Comparison of ENCODE assay signal across 8 cellular contexts in genomic region chr5:80569086-80569960, GRCh38. TPM values are rescaled to one million over a fixed set of nuclear protein-coding genes. Genes with fewer than 3 reads are reported as not detected.
A peak's percentile ranks its signal among the peaks of the same experiment; 100 is the strongest.
DNase-seq lines count a peak whose midpoint lies in the region; ATAC-seq and TF ChIP-seq lines count a peak whose summit lies in the region.

No MANE protein-coding gene starts in this region.

- DNase-seq in ELF-1 (ENCODE audit: low read depth, low spot score) (peak; percentile 25), endodermal cell (peak; percentile 79), PC-3 (no peak), hippocampal formation (lab: John Stamatoyannopoulos, UW) (no peak), SW 1271 (lab: John Stamatoyannopoulos, UW) (no peak)

- H3K27ac Mint-ChIP-seq in endodermal cell: no peak overlapping the region

- H3K36me3 ChIP-seq in HUES6 (ENCODE audit: control insufficient read depth, insufficient read depth, low read length) (no peaks in the 10 kb centered on the region), endodermal cell (ENCODE audit: control insufficient read depth, insufficient read depth, low read length) (no peaks in the 10 kb centered on the region), neuron (ENCODE audit: insufficient read depth, low read length) (no peaks in the 10 kb centered on the region), PC-3 (ENCODE audit: low read depth, low read length) (no peaks in the 10 kb centered on the region)

- WGBS in endodermal cell (ENCODE audit: insufficient coverage in 1 of 2, insufficient read length in 1 of 2), 2 experiments: 2 to 3% methylated on average over 14 to 89 of the region's 89 CpGs

- peak overlapping the region; percentile 47 for H3K4me3 Mint-ChIP-seq in endodermal cell

- H3K36me3 Mint-ChIP-seq in endodermal cell (ENCODE audit: low read depth): no peaks in the 10 kb centered on the region

- H3K9me3 ChIP-seq in HUES6 (ENCODE audit: control insufficient read depth, insufficient read depth, low read depth, low read length): no peaks in the 10 kb centered on the region
- no peaks in the 10 kb centered on the region for H3K9me3 ChIP-seq in endodermal cell (ENCODE audit: control insufficient read depth, low read length)
- H3K9me3 ChIP-seq in neuron (ENCODE audit: low read length): peaks cover 3% of the 10 kb centered on the region
- H3K9me3 ChIP-seq in PC-3 (ENCODE audit: low read length): no peaks in the 10 kb centered on the region

- H3F3A ChIP-seq in PC-3 (ENCODE audit: low read length, unreplicated experiment): no peaks in the 10 kb centered on the region

- no peaks in the 10 kb centered on the region for H3K79me2 ChIP-seq in PC-3 (ENCODE audit: low read length)

- H3K4me3 ChIP-seq in HUES6 (ENCODE audit: low read depth, low read length) (peak overlapping the region; percentile 53), endodermal cell (ENCODE audit: low read length) (peak overlapping the region; percentile 67), neuron (ENCODE audit: low read length) (peak overlapping the region; percentile 42), PC-3 (ENCODE audit: low read length) (no peak overlapping the region)

- no peak overlapping the region for H3K4me2 ChIP-seq in PC-3 (ENCODE audit: low read length)

- H2AFZ ChIP-seq in neuron (ENCODE audit: low read depth, low read length): peak overlapping the region; percentile 84
- no peak overlapping the region for H2AFZ ChIP-seq in PC-3 (ENCODE audit: low read length)

- CTCF ChIA-PET in PC-3 (lab: Charles Lee): no interaction called here

- H3K27me3 Mint-ChIP-seq in endodermal cell (ENCODE audit: insufficient read depth): peaks cover 99% of the 10 kb centered on the region

- intact Hi-C loops in PC-3 (cut with micrococcal nuclease): no loop called here

- H3K4me1 Mint-ChIP-seq in endodermal cell: peaks cover 1% of the 10 kb centered on the region

- H3K9ac ChIP-seq in HUES6 (ENCODE audit: low read length): no peak overlapping the region
- no peak overlapping the region for H3K9ac ChIP-seq in endodermal cell (ENCODE audit: extremely low read depth, low read length, poor library complexity, severe bottlenecking)
- no peak overlapping the region for H3K9ac ChIP-seq in PC-3 (ENCODE audit: low read length)

- POLR2A ChIA-PET in PC-3 (lab: Charles Lee; ENCODE audit: unreplicated experiment): no interaction called here

- H4K20me1 ChIP-seq in PC-3 (ENCODE audit: low read length): no peaks in the 10 kb centered on the region

- ATAC-seq in PC-3 (no peak), HG03342 (IDR thresholded peaks at IDR 0.05; ENCODE audit: unreplicated experiment) (no peak)

- H3K4me1 ChIP-seq in HUES6 (ENCODE audit: control insufficient read depth, insufficient read depth, low read length): 0 out of 2 replicates have a peak, but pooled peaks cover 6% of the 10 kb centered on the region
- no peaks in the 10 kb centered on the region for H3K4me1 ChIP-seq in endodermal cell (ENCODE audit: control insufficient read depth, insufficient read depth, low read length)
- peaks cover 5% of the 10 kb centered on the region for H3K4me1 ChIP-seq in neuron (ENCODE audit: insufficient read depth, low read length)
- H3K4me1 ChIP-seq in PC-3 (ENCODE audit: insufficient read depth, low read length): no peaks in the 10 kb centered on the region

- H3K27ac ChIP-seq in HUES6 (ENCODE audit: low read depth, low read length) (no peak overlapping the region), endodermal cell (ENCODE audit: low read depth, low read length) (no peak overlapping the region), PC-3 (ENCODE audit: low read length) (no peak overlapping the region)

- no TSS peak for BruUV-seq in PC-3 (replicated peaks; lab: Mats Ljungman, UMichigan)

- TF ChIP-seq CTCF in endodermal cell (conservative IDR thresholded peaks at IDR 0.05): no peak
- no peak for TF ChIP-seq CTCF in PC-3 (conservative IDR thresholded peaks at IDR 0.05; ENCODE audit: low read depth, low read length)

- H3K9me3 Mint-ChIP-seq in endodermal cell: peaks cover 4% of the 10 kb centered on the region

- no peaks in the 10 kb centered on the region for H3K9me2 ChIP-seq in PC-3 (replicated peaks; ENCODE audit: low read length)

- H3K27me3 ChIP-seq in HUES6 (ENCODE audit: control insufficient read depth, insufficient read depth, low read length): peaks cover 100% of the 10 kb centered on the region
- H3K27me3 ChIP-seq in endodermal cell (ENCODE audit: control insufficient read depth, insufficient read depth, low read length, poor library complexity, severe bottlenecking): peaks cover 100% of the 10 kb centered on the region
- H3K27me3 ChIP-seq in neuron (ENCODE audit: insufficient read depth, low read length): peaks cover 24% of the 10 kb centered on the region
- H3K27me3 ChIP-seq in PC-3 (ENCODE audit: low read length): peaks cover 3% of the 10 kb centered on the region; the same call in 1 of the 2 replicates

RNA-seq across cellular contexts. Expression of gene ANKRD34B, which starts 0.8 kb away (rescaled TPM):
- total RNA-seq in endodermal cell (under 1 TPM; 0.20 to 0.49 TPM), PC-3 (2014; rRNA removed) (not detected in 2 replicates)
- 0.07 TPM for polyA plus RNA-seq in endodermal cell (2013, experiment 1 of 2)
- polyA plus RNA-seq in endodermal cell (2013, experiment 2 of 2): not detected

Comparison
In these comparisons a context has a peak if more than half of its experiments do, and no peak if none do; other contexts are left out.
1. DNase-seq: peak in ELF-1 (single experiment) and endodermal cell (single experiment); none in PC-3 (single experiment), hippocampal formation (0 of 2) and SW 1271 (0 of 2).